Comparison of ENCODE assay signal across 9 cellular contexts in the genomic region with DNA sequence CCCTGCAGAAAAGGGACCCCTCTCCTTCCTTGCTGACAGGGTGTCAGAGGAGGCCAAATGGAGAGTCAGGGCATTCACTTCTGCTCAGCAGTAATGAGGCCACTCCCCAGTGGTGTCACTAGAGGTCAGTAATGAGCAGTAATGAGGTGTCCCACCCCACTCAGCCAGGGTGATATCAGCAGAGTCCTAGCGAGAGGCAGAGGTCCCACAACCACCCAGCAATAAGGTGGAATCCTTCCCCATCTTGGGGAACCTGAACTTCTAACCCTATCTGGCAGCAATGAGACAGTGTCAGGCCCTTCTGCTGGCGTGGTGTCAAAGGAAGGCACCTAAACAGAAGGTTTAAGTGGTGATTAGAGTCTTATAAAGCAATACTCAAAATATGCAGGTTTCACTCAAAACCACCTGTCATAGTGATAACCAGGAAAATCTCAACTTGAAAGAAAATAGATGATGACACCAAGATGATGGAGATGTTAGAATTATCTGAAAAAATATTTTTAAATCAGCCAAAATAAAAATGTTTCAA. TPM values are rescaled to one million over a fixed set of nuclear protein-coding genes. Genes with fewer than 3 reads are reported as not detected.
A peak's percentile ranks its signal among the peaks of the same experiment; 100 is the strongest.
DNase-seq lines count a peak whose midpoint lies in the region; ATAC-seq and TF ChIP-seq lines count a peak whose summit lies in the region.
"Had no signal": no experiment of that assay in that cellular context is flagged by ENCODE, and none has a peak within 500 bp of the region (broad histone marks: within the 10 kb centered on the region; RNA-seq: fewer than 3 reads in every experiment).

No MANE protein-coding gene starts in this region.

- H3K9me3 ChIP-seq in thyroid gland, result no peaks in the 10 kb centered on the region

- intact Hi-C loops in thyroid gland (cut with DNase I), result no loop called here

- TF ChIP-seq CTCF in brain microvascular endothelial cell (IDR thresholded peaks at IDR 0.05; ENCODE audit: low read depth, low read length, missing control alignments), result peak; percentile 87
- peak in 5 of 6 experiments; percentile 36 to 85 (median 73) for TF ChIP-seq CTCF in thyroid gland (IDR thresholded peaks at IDR 0.05)

- H3K27me3 ChIP-seq in brain microvascular endothelial cell (replicated peaks) (no peaks in the 10 kb centered on the region), thyroid gland (no peaks in the 10 kb centered on the region)
- H3K27me3 ChIP-seq: BLaER1 had no signal

- H3K4me1 ChIP-seq in thyroid gland, result no peaks in the 10 kb centered on the region

- no peak for TF ChIP-seq POLR2A in thyroid gland (IDR thresholded peaks at IDR 0.05)

- H3K4me3 ChIP-seq in brain microvascular endothelial cell (ENCODE audit: low read depth, low read length) (no peak overlapping the region), thyroid gland (replicated peaks in 1 of 3) (no peak overlapping the region)
- H3K4me3 ChIP-seq: BLaER1 had no signal

- H3K36me3 ChIP-seq in brain microvascular endothelial cell (replicated peaks), result no peaks in the 10 kb centered on the region
- H3K36me3 ChIP-seq in thyroid gland, result no peaks in the 10 kb centered on the region
- H3K36me3 ChIP-seq: BLaER1 had no signal

- in situ Hi-C loops in brain microvascular endothelial cell (cut with HindIII; ENCODE audit: low pct_ligation_motif_present, low sequenced_read_pairs), result no loop called here

- ATAC-seq in GM21526 (IDR thresholded peaks at IDR 0.05; ENCODE audit: low FRiP score, unreplicated experiment), result peak; percentile 91
- ATAC-seq in SK-N-SH treated with all-trans-retinoic acid at 6 μM for 48 hours, result peak; percentile 100

- peak; percentile 32 for DNase-seq in NCI-H146 (lab: John Stamatoyannopoulos, UW)
- no peak for DNase-seq in NCI-H146 treated with DMSO at 0.1 percent for 48 hours (lab: John Stamatoyannopoulos, UW; ENCODE audit: unreplicated experiment)
- DNase-seq in HK-2 (ENCODE audit: unreplicated experiment), result peak; percentile 46
- DNase-seq in brain microvascular endothelial cell, result peak; percentile 58
- DNase-seq in left kidney (ENCODE audit: low read depth, low spot score), result peak; percentile 78
- peak; percentile 73 to 74 for DNase-seq in thyroid gland

- no peak overlapping the region for H3K27ac ChIP-seq in brain microvascular endothelial cell
- H3K27ac ChIP-seq in thyroid gland, result no peak overlapping the region
- H3K27ac ChIP-seq: BLaER1 had no signal

- 38 to 48% methylated on average over 2 of the region's 2 CpGs for WGBS in thyroid gland, 2 donors

TF ChIP-seq in SK-N-SH treated with all-trans-retinoic acid at 6 μM for 48 hours, 23 proteins besides CTCF, POLR2A, EP300 and RAD21:
- TF ChIP-seq, protein P1, sequence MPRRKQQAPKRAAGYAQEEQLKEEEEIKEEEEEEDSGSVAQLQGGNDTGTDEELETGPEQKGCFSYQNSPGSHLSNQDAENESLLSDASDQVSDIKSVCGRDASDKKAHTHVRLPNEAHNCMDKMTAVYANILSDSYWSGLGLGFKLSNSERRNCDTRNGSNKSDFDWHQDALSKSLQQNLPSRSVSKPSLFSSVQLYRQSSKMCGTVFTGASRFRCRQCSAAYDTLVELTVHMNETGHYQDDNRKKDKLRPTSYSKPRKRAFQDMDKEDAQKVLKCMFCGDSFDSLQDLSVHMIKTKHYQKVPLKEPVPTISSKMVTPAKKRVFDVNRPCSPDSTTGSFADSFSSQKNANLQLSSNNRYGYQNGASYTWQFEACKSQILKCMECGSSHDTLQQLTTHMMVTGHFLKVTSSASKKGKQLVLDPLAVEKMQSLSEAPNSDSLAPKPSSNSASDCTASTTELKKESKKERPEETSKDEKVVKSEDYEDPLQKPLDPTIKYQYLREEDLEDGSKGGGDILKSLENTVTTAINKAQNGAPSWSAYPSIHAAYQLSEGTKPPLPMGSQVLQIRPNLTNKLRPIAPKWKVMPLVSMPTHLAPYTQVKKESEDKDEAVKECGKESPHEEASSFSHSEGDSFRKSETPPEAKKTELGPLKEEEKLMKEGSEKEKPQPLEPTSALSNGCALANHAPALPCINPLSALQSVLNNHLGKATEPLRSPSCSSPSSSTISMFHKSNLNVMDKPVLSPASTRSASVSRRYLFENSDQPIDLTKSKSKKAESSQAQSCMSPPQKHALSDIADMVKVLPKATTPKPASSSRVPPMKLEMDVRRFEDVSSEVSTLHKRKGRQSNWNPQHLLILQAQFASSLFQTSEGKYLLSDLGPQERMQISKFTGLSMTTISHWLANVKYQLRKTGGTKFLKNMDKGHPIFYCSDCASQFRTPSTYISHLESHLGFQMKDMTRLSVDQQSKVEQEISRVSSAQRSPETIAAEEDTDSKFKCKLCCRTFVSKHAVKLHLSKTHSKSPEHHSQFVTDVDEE (CRISPR knock-in tag; IDR thresholded peaks at IDR 0.05), result no peak
- TF ChIP-seq, protein P2, sequence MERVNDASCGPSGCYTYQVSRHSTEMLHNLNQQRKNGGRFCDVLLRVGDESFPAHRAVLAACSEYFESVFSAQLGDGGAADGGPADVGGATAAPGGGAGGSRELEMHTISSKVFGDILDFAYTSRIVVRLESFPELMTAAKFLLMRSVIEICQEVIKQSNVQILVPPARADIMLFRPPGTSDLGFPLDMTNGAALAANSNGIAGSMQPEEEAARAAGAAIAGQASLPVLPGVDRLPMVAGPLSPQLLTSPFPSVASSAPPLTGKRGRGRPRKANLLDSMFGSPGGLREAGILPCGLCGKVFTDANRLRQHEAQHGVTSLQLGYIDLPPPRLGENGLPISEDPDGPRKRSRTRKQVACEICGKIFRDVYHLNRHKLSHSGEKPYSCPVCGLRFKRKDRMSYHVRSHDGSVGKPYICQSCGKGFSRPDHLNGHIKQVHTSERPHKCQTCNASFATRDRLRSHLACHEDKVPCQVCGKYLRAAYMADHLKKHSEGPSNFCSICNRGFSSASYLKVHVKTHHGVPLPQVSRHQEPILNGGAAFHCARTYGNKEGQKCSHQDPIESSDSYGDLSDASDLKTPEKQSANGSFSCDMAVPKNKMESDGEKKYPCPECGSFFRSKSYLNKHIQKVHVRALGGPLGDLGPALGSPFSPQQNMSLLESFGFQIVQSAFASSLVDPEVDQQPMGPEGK (CRISPR knock-in tag; IDR thresholded peaks at IDR 0.05; ENCODE audit: borderline replicate concordance), result no peak
- TF ChIP-seq ZNF565 (CRISPR knock-in tag; conservative IDR thresholded peaks at IDR 0.05; ENCODE audit: low read depth), result no peak
- TF ChIP-seq, protein P3, sequence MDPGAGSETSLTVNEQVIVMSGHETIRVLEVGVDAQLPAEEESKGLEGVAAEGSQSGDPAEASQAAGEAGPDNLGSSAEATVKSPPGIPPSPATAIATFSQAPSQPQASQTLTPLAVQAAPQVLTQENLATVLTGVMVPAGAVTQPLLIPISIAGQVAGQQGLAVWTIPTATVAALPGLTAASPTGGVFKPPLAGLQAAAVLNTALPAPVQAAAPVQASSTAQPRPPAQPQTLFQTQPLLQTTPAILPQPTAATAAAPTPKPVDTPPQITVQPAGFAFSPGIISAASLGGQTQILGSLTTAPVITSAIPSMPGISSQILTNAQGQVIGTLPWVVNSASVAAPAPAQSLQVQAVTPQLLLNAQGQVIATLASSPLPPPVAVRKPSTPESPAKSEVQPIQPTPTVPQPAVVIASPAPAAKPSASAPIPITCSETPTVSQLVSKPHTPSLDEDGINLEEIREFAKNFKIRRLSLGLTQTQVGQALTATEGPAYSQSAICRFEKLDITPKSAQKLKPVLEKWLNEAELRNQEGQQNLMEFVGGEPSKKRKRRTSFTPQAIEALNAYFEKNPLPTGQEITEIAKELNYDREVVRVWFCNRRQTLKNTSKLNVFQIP (CRISPR knock-in tag; IDR thresholded peaks at IDR 0.05; ENCODE audit: borderline replicate concordance, low read depth), result no peak
- no peak for TF ChIP-seq CSDC2 (CRISPR knock-in tag; IDR thresholded peaks at IDR 0.05)
- no peak for TF ChIP-seq SNAI2 (CRISPR knock-in tag; IDR thresholded peaks at IDR 0.05)
- TF ChIP-seq, protein P4, sequence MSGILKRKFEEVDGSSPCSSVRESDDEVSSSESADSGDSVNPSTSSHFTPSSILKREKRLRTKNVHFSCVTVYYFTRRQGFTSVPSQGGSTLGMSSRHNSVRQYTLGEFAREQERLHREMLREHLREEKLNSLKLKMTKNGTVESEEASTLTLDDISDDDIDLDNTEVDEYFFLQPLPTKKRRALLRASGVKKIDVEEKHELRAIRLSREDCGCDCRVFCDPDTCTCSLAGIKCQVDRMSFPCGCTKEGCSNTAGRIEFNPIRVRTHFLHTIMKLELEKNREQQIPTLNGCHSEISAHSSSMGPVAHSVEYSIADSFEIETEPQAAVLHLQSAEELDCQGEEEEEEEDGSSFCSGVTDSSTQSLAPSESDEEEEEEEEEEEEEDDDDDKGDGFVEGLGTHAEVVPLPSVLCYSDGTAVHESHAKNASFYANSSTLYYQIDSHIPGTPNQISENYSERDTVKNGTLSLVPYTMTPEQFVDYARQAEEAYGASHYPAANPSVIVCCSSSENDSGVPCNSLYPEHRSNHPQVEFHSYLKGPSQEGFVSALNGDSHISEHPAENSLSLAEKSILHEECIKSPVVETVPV (CRISPR knock-in tag; IDR thresholded peaks at IDR 0.05), result no peak
- TF ChIP-seq ZC3H10 (CRISPR knock-in tag; IDR thresholded peaks at IDR 0.05), result no peak
- TF ChIP-seq BACH2 (CRISPR knock-in tag; IDR thresholded peaks at IDR 0.05; ENCODE audit: borderline replicate concordance), result no peak
- TF ChIP-seq PPARA (CRISPR knock-in tag; IDR thresholded peaks at IDR 0.05; ENCODE audit: borderline replicate concordance), result no peak
- no peak for TF ChIP-seq ZNF8 (CRISPR knock-in tag; IDR thresholded peaks at IDR 0.05)
- TF ChIP-seq GLIS3 (CRISPR knock-in tag; IDR thresholded peaks at IDR 0.05), result no peak
- TF ChIP-seq ISL1 (CRISPR knock-in tag; IDR thresholded peaks at IDR 0.05), result no peak
- TF ChIP-seq ZFP3 (CRISPR knock-in tag; IDR thresholded peaks at IDR 0.05), result no peak
- TF ChIP-seq OSR1 (CRISPR knock-in tag; IDR thresholded peaks at IDR 0.05), result no peak
- no peak for TF ChIP-seq ZNF70 (CRISPR knock-in tag; IDR thresholded peaks at IDR 0.05)
- TF ChIP-seq, protein P5, sequence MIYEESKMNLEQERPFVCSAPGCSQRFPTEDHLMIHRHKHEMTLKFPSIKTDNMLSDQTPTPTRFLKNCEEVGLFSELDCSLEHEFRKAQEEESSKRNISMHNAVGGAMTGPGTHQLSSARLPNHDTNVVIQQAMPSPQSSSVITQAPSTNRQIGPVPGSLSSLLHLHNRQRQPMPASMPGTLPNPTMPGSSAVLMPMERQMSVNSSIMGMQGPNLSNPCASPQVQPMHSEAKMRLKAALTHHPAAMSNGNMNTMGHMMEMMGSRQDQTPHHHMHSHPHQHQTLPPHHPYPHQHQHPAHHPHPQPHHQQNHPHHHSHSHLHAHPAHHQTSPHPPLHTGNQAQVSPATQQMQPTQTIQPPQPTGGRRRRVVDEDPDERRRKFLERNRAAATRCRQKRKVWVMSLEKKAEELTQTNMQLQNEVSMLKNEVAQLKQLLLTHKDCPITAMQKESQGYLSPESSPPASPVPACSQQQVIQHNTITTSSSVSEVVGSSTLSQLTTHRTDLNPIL (CRISPR knock-in tag; IDR thresholded peaks at IDR 0.05; ENCODE audit: low read depth), result no peak
- no peak for TF ChIP-seq RARB (CRISPR knock-in tag; IDR thresholded peaks at IDR 0.05)
- TF ChIP-seq ARNTL (CRISPR knock-in tag; IDR thresholded peaks at IDR 0.05; ENCODE audit: borderline replicate concordance, low read depth), result no peak
- no peak for TF ChIP-seq ZFP30 (CRISPR knock-in tag; IDR thresholded peaks at IDR 0.05)

RNA-seq across cellular contexts. Expression of a gene that starts 12.9 kb away (rescaled TPM):
- 10 to 100 TPM in 3 of 4 donors, 1 to 10 TPM in 1; 5.5 to 20.5 (median 13.8) TPM for total RNA-seq in thyroid gland
